ENCODE assay signal across 9 cellular contexts in genomic region chr12:115375188-115375991, GRCh38.
DNase-seq lines count a peak whose midpoint lies in the region; ATAC-seq and TF ChIP-seq lines count a peak whose summit lies in the region.
"Had no signal": no experiment of that assay in that cellular context is flagged by ENCODE, and none has a peak within 500 bp of the region (broad histone marks: within the 10 kb centered on the region; RNA-seq: fewer than 3 reads in every experiment).

No MANE protein-coding gene starts in this region.

- in situ Hi-C loops in GM13977 (cut with MboI; ENCODE audit: low pct_unique_long_range_greater_than_20kb, low sequenced_read_pairs, unreplicated experiment), result no loop called here

- no peak for TF ChIP-seq CTCF in GM13977 (IDR thresholded peaks at IDR 0.05; ENCODE audit: extremely low read depth, insufficient read depth, missing control alignments)
- no peak for TF ChIP-seq CTCF in endodermal cell (conservative IDR thresholded peaks at IDR 0.05)
- TF ChIP-seq CTCF in GM23338 (conservative IDR thresholded peaks at IDR 0.05; ENCODE audit: low read depth in 2 of 2), result no peak

- no peaks in the 10 kb centered on the region for H3F3A ChIP-seq in GM23338 (replicated peaks; ENCODE audit: low read depth)

- H2AFZ ChIP-seq in GM23338, result no peak overlapping the region; the same call in 1 of the 2 replicates

- H3K4me3 Mint-ChIP-seq in endodermal cell (no peak overlapping the region), GM23338 (no peak overlapping the region)

- H3K36me3 ChIP-seq in KOPT-K1 (ENCODE audit: insufficient read depth, low read length) (no peaks in the 10 kb centered on the region), endodermal cell (ENCODE audit: control insufficient read depth, insufficient read depth, low read length) (no peaks in the 10 kb centered on the region), GM23338 (ENCODE audit: insufficient read depth) (no peaks in the 10 kb centered on the region)

- 72 to 85% methylated on average over 4 to 12 of the region's 12 CpGs for WGBS in endodermal cell (ENCODE audit: insufficient coverage in 1 of 2, insufficient read length in 1 of 2), 2 experiments

- no peak for ATAC-seq in GM23338

- H3K27me3 ChIP-seq in endodermal cell (ENCODE audit: control insufficient read depth, insufficient read depth, low read length, poor library complexity, severe bottlenecking) (peaks cover 59% of the 10 kb centered on the region), GM23338 (ENCODE audit: insufficient read depth) (no peaks in the 10 kb centered on the region)

- DNase-seq in GM13977 (ENCODE audit: low spot score) (peak; percentile 63), H4 (ENCODE audit: low spot score) (peak; percentile 76), endodermal cell (peak; percentile 57), NCI-H1092 (lab: John Stamatoyannopoulos, UW) (no peak), GM23338 (ENCODE audit: low spot score) (no peak), NCI-H526 (lab: John Stamatoyannopoulos, UW) (no peak)
- no peak for DNase-seq in activated CD4-positive, CD25-positive, alpha-beta regulatory T cell (lab: John Stamatoyannopoulos, UW)

- H3K27ac Mint-ChIP-seq in endodermal cell, result peak overlapping the region; percentile 32
- no peak overlapping the region for H3K27ac Mint-ChIP-seq in GM23338

- peaks cover 4% of the 10 kb centered on the region; the same call in 1 of the 2 replicates for H3K9me2 ChIP-seq in GM23338 (ENCODE audit: insufficient read depth)

- no peak overlapping the region for H3K4me3 ChIP-seq in endodermal cell (ENCODE audit: low read length)
- H3K4me3 ChIP-seq in GM23338, result no peak overlapping the region
- H3K4me3 ChIP-seq: lung had no signal

- H3K27ac ChIP-seq in KOPT-K1 (ENCODE audit: low read depth, low read length, poor library complexity, severe bottlenecking), result peak overlapping the region; percentile 14
- H3K27ac ChIP-seq in endodermal cell (ENCODE audit: low read depth, low read length), result no peak overlapping the region
- no peak overlapping the region for H3K27ac ChIP-seq in GM23338 (ENCODE audit: low read depth)

- H3K79me2 ChIP-seq in GM23338 (replicated peaks; ENCODE audit: insufficient read depth), result no peaks in the 10 kb centered on the region

- H3K9me3 ChIP-seq in KOPT-K1 (ENCODE audit: insufficient read depth, low read length, poor library complexity, severe bottlenecking), result peaks cover 12% of the 10 kb centered on the region
- no peaks in the 10 kb centered on the region for H3K9me3 ChIP-seq in endodermal cell (ENCODE audit: control insufficient read depth, low read length)

- peaks cover 28% of the 10 kb centered on the region for H3K4me1 Mint-ChIP-seq in endodermal cell
- H3K4me1 Mint-ChIP-seq in GM23338, result peaks cover 10% of the 10 kb centered on the region

- no peak overlapping the region for H3K9ac ChIP-seq in endodermal cell (ENCODE audit: extremely low read depth, low read length, poor library complexity, severe bottlenecking)

- H3K27me3 Mint-ChIP-seq in endodermal cell (ENCODE audit: insufficient read depth) (peaks cover 68% of the 10 kb centered on the region), GM23338 (ENCODE audit: insufficient read depth, low read depth, poor library complexity) (peaks cover 4% of the 10 kb centered on the region)

- peaks cover 2% of the 10 kb centered on the region for H3K4me1 ChIP-seq in endodermal cell (ENCODE audit: control insufficient read depth, insufficient read depth, low read length)
- no peaks in the 10 kb centered on the region for H3K4me1 ChIP-seq in GM23338 (ENCODE audit: insufficient read depth)

- H3K4me2 ChIP-seq in GM23338, result no peak overlapping the region

- H4K20me1 ChIP-seq in GM23338 (replicated peaks; ENCODE audit: insufficient read depth), result no peaks in the 10 kb centered on the region

- H3K36me3 Mint-ChIP-seq in endodermal cell (ENCODE audit: low read depth) (no peaks in the 10 kb centered on the region), GM23338 (ENCODE audit: low read depth) (no peaks in the 10 kb centered on the region)

- H3K9me3 Mint-ChIP-seq in endodermal cell, result peaks cover 7% of the 10 kb centered on the region
- peaks cover 2% of the 10 kb centered on the region; the same call in 1 of the 3 replicates for H3K9me3 Mint-ChIP-seq in GM23338

TF ChIP-seq in GM23338, 12 proteins besides CTCF, POLR2A, EP300 and RAD21:
- TF ChIP-seq ZNF114 (CRISPR knock-in tag; IDR thresholded peaks at IDR 0.05), result no peak
- TF ChIP-seq EZH2 (IDR thresholded peaks at IDR 0.05; ENCODE audit: low read depth, unreplicated experiment), result no peak

Comparison
In these comparisons a context has a peak if more than half of its experiments do, and no peak if none do; other contexts are left out.
1. DNase-seq: peak in GM13977 (single experiment), H4 (single experiment) and endodermal cell (single experiment); none in NCI-H1092 (single experiment), activated CD4-positive, CD25-positive, alpha-beta regulatory T cell (0 of 4), GM23338 (single experiment) and NCI-H526 (0 of 2).